ENCODE assay signal across 18 cellular contexts in genomic region chr3:111681705-111682426, GRCh38. TPM values are rescaled to one million over a fixed set of nuclear protein-coding genes. Genes with fewer than 3 reads are reported as not detected.
A peak's percentile ranks its signal among the peaks of the same experiment; 100 is the strongest.
DNase-seq lines count a peak whose midpoint lies in the region; ATAC-seq, FAIRE-seq and TF ChIP-seq lines count a peak whose summit lies in the region.
"Had no signal": no experiment of that assay in that cellular context is flagged by ENCODE, and none has a peak within 500 bp of the region (broad histone marks: within the 10 kb centered on the region; RNA-seq: fewer than 3 reads in every experiment).

No MANE protein-coding gene starts in this region.

- no peaks in the 10 kb centered on the region for H4K20me1 ChIP-seq in KMS-11 (ENCODE audit: insufficient read depth)

- TF ChIP-seq CTCF in KMS-11 (conservative IDR thresholded peaks at IDR 0.05; ENCODE audit: low read depth, low read length): no peak
- TF ChIP-seq CTCF in testis (IDR thresholded peaks at IDR 0.05): no peak

- H3K4me3 ChIP-seq in KMS-11 (IDR thresholded peaks at IDR 0.05; ENCODE audit: insufficient read depth, low read depth, low read length) (no peak overlapping the region), testis (no peak overlapping the region)
- H3K4me3 ChIP-seq: heart left ventricle, ovary, Peyer's patch had no signal

- peaks cover 77% of the 10 kb centered on the region for H3K4me1 ChIP-seq in KMS-11 (ENCODE audit: low read depth, poor library complexity, severe bottlenecking)
- H3K4me1 ChIP-seq in testis: no peaks in the 10 kb centered on the region

- WGBS in testis, 2 donors: 91 to 92% methylated on average over 6 of the region's 6 CpGs

- H3K27ac ChIP-seq in KMS-11 (peak overlapping the region; percentile 77; the same call in 1 of the 2 replicates), testis (no peak overlapping the region)
- H3K27ac ChIP-seq: heart left ventricle, ovary had no signal

- DNase-seq in GM12891 (ENCODE audit: insufficient read length, low spot score): no peak
- DNase-seq in H54 (ENCODE audit: insufficient read length, low spot score): no peak
- DNase-seq in NCI-H2081 treated with DMSO at 0.1 percent for 48 hours (lab: John Stamatoyannopoulos, UW): no peak
- DNase-seq in testis: no peak
- no peak for DNase-seq in NCI-H146 (lab: John Stamatoyannopoulos, UW)
- DNase-seq: activated CD8-positive, alpha-beta memory T cell treated with anti-CD3 and anti-CD28 coated beads, Interleukin-2, amount 10 ng/mL, durations not matched to agents 7 days and 5 days; CD8-positive, alpha-beta T cell; effector memory CD4-positive, alpha-beta T cell; heart left ventricle; NCI-H226; ovary; Peyer's patch; SK-N-SH; stimulated activated CD4-positive, alpha-beta T cell treated with anti-CD3 and anti-CD28 coated beads, Interleukin-4, amount 100 ng/mL, for 1 hour had no signal

- no peak for TF ChIP-seq POLR2A in GM12891 (IDR thresholded peaks at IDR 0.05; ENCODE audit: low read depth, low read length)
- no peak for TF ChIP-seq POLR2A in H54 (IDR thresholded peaks at IDR 0.05; ENCODE audit: low read depth, low read length)
- TF ChIP-seq POLR2A in testis (IDR thresholded peaks at IDR 0.05): no peak

- peak; percentile 90 for FAIRE-seq in GM12891 (lab: Jason Lieb, UNC)
- peak; percentile 57 for FAIRE-seq in H54 (lab: Jason Lieb, UNC)

- no peaks in the 10 kb centered on the region for H3K36me3 ChIP-seq in KMS-11 (ENCODE audit: insufficient read depth)
- no peaks in the 10 kb centered on the region for H3K36me3 ChIP-seq in testis (ENCODE audit: low read depth, missing control alignments)
- H3K36me3 ChIP-seq: heart left ventricle, ovary, Peyer's patch had no signal

- peak; percentile 46 for ATAC-seq in esophagus mucosa
- no peak for ATAC-seq in GM21367 (IDR thresholded peaks at IDR 0.05; ENCODE audit: unreplicated experiment)
- ATAC-seq: activated CD4-positive, CD25-positive, alpha-beta regulatory T cell treated with anti-CD3 and anti-CD28 coated beads, Interleukin-2, amount 50 U/mL, for 24 hours; activated CD8-positive, alpha-beta memory T cell treated with anti-CD3 and anti-CD28 coated beads, Interleukin-2, amount 10 ng/mL, durations not matched to agents 7 days and 5 days; CD8-positive, alpha-beta T cell; heart left ventricle had no signal

- no peaks in the 10 kb centered on the region for H3K9me3 ChIP-seq in testis
- H3K9me3 ChIP-seq: heart left ventricle, ovary, Peyer's patch, SK-N-SH had no signal

- H3K79me2 ChIP-seq in KMS-11 (ENCODE audit: insufficient read depth, low read depth): no peaks in the 10 kb centered on the region; the same call in 1 of the 2 replicates

- no peak overlapping the region for H2AFZ ChIP-seq in KMS-11 (ENCODE audit: low read depth)

- no peaks in the 10 kb centered on the region for H3K27me3 ChIP-seq in KMS-11 (ENCODE audit: insufficient read depth, low read depth)
- no peaks in the 10 kb centered on the region for H3K27me3 ChIP-seq in testis
- H3K27me3 ChIP-seq: heart left ventricle, ovary, Peyer's patch had no signal

- intact Hi-C loops in testis (cut with DNase I; ENCODE audit: low total_unique reads): no loop called here

- peak overlapping the region; percentile 3; the same call in 1 of the 2 replicates for H3K9ac ChIP-seq in KMS-11
- H3K9ac ChIP-seq: SK-N-SH had no signal

- peak overlapping the region; percentile 56 for H3K4me2 ChIP-seq in KMS-11
- H3K4me2 ChIP-seq: SK-N-SH had no signal

TF ChIP-seq in GM12891, 5 proteins besides CTCF, POLR2A, EP300 and RAD21:
- no peak for TF ChIP-seq TAF1 (IDR thresholded peaks at IDR 0.05; ENCODE audit: low read depth, low read length)
- TF ChIP-seq POLR2AphosphoS5 (IDR thresholded peaks at IDR 0.05; ENCODE audit: low read depth, low read length): no peak
- no peak for TF ChIP-seq PAX5 (IDR thresholded peaks at IDR 0.05; ENCODE audit: insufficient read depth, low read length, severe bottlenecking)
- TF ChIP-seq POU2F2 (IDR thresholded peaks at IDR 0.05; ENCODE audit: low read depth, low read length): no peak
- TF ChIP-seq SPI1 (IDR thresholded peaks at IDR 0.05; ENCODE audit: low read depth, low read length): no peak

RNA-seq across cellular contexts. Expression of gene PLCXD2, which starts 7.4 kb away (rescaled TPM):
- 0.27 TPM for polyA plus RNA-seq in GM12891 (2012; ENCODE audit: low read depth, missing spikeins)
- total RNA-seq in esophagus mucosa (6.2 TPM), testis (1 to 10 TPM; 2.7 to 2.9 TPM)
- 5.2 TPM for polyA plus RNA-seq in testis (ENCODE audit: insufficient read depth, low read depth, low replicate concordance)
